ENCODE assay signal across 1 cellular context in genomic region chr22:40414838-40415505, GRCh38.
TF ChIP-seq lines count a peak whose summit lies in the region.

No MANE protein-coding gene starts in this region.

TF ChIP-seq in WTC11, 78 proteins besides CTCF, POLR2A, EP300 and RAD21 (continued from another document):
- no peak for TF ChIP-seq FOXK1 (CRISPR knock-in tag; IDR thresholded peaks at IDR 0.05)
